11 cellular contexts compared by ENCODE assay signal in genomic region chr13:75312884-75313520, GRCh38.
A peak's percentile ranks its signal among the peaks of the same experiment; 100 is the strongest.
DNase-seq lines count a peak whose midpoint lies in the region; ATAC-seq, FAIRE-seq and TF ChIP-seq lines count a peak whose summit lies in the region.
"Had no signal": no experiment of that assay in that cellular context is flagged by ENCODE, and none has a peak within 500 bp of the region (broad histone marks: within the 10 kb centered on the region; RNA-seq: fewer than 3 reads in every experiment).

No MANE protein-coding gene starts in this region.

- ATAC-seq in GM19467 (IDR thresholded peaks at IDR 0.05; ENCODE audit: unreplicated experiment) = peak; percentile 47
- ATAC-seq in HG03378 (IDR thresholded peaks at IDR 0.05; ENCODE audit: unreplicated experiment) = peak; percentile 60
- ATAC-seq in GM23338 = no peak
- ATAC-seq: sciatic nerve had no signal

- H3K4me3 ChIP-seq in GM23338 = no peak overlapping the region
- H3K4me3 ChIP-seq: lung had no signal

- peak; percentile 21 for DNase-seq in activated T-cell treated with anti-CD3 and anti-CD28 coated beads, Interleukin-2, amount 50 U/mL, for 1 hour
- DNase-seq in stimulated activated CD4-positive, alpha-beta T cell treated with anti-CD3 and anti-CD28 coated beads, Interleukin-4, amount 100 ng/mL, for 24 hours = peak; percentile 50
- DNase-seq in GM23338 (ENCODE audit: low spot score) (no peak), hippocampal formation (lab: John Stamatoyannopoulos, UW) (no peak), D721Med (ENCODE audit: insufficient read length, low spot score) (no peak), foreskin melanocyte (no peak)
- DNase-seq: NCI-H524 treated with DMSO at 0.1 percent for 48 hours had no signal

- H4K20me1 ChIP-seq in GM23338 (replicated peaks; ENCODE audit: insufficient read depth) = no peaks in the 10 kb centered on the region; the same call in 1 of the 2 replicates

- FAIRE-seq in D721Med (lab: Jason Lieb, UNC) = no peak

- no peaks in the 10 kb centered on the region for H3K9me3 Mint-ChIP-seq in GM23338

- H3K4me2 ChIP-seq in GM23338 = no peak overlapping the region

- H3K36me3 Mint-ChIP-seq in GM23338 (ENCODE audit: low read depth) = no peaks in the 10 kb centered on the region

- no peaks in the 10 kb centered on the region for H3F3A ChIP-seq in GM23338 (replicated peaks; ENCODE audit: low read depth)

- H3K4me1 ChIP-seq in GM23338 (ENCODE audit: insufficient read depth) = no peaks in the 10 kb centered on the region

- peaks cover 9% of the 10 kb centered on the region for H3K4me1 Mint-ChIP-seq in GM23338

- H3K4me3 Mint-ChIP-seq in GM23338 = no peak overlapping the region

- no peaks in the 10 kb centered on the region for H3K27me3 ChIP-seq in GM23338 (ENCODE audit: insufficient read depth)

- H3K27ac Mint-ChIP-seq in GM23338 = no peak overlapping the region

- no peaks in the 10 kb centered on the region for H3K79me2 ChIP-seq in GM23338 (replicated peaks; ENCODE audit: insufficient read depth)

- no peaks in the 10 kb centered on the region for H3K36me3 ChIP-seq in GM23338 (ENCODE audit: insufficient read depth)

- no peak overlapping the region for H3K27ac ChIP-seq in GM23338 (ENCODE audit: low read depth)

- no peak overlapping the region for H2AFZ ChIP-seq in GM23338

- H3K9me2 ChIP-seq in GM23338 (ENCODE audit: insufficient read depth) = no peaks in the 10 kb centered on the region

- H3K27me3 Mint-ChIP-seq in GM23338 (ENCODE audit: insufficient read depth, low read depth, poor library complexity) = no peaks in the 10 kb centered on the region

- no peak for TF ChIP-seq CTCF in GM23338 (conservative IDR thresholded peaks at IDR 0.05; ENCODE audit: low read depth in 2 of 2)
- TF ChIP-seq CTCF in D721Med (IDR thresholded peaks at IDR 0.05; ENCODE audit: insufficient read depth, missing control alignments) = no peak

TF ChIP-seq in GM23338, 12 proteins besides CTCF, POLR2A, EP300 and RAD21:
- no peak for TF ChIP-seq EZH2phosphoT487 (IDR thresholded peaks at IDR 0.05; ENCODE audit: unreplicated experiment)
- TF ChIP-seq CREB1 (CRISPR knock-in tag; IDR thresholded peaks at IDR 0.05; ENCODE audit: low read depth) = no peak
- TF ChIP-seq REST (IDR thresholded peaks at IDR 0.05; ENCODE audit: unreplicated experiment) = no peak
- no peak for TF ChIP-seq NANOG (IDR thresholded peaks at IDR 0.05; ENCODE audit: borderline replicate concordance)
- TF ChIP-seq ETS1 (IDR thresholded peaks at IDR 0.05) = no peak
- no peak for TF ChIP-seq POLR2AphosphoS5 (IDR thresholded peaks at IDR 0.05; ENCODE audit: low read depth)
- no peak for TF ChIP-seq JUNB (IDR thresholded peaks at IDR 0.05; ENCODE audit: unreplicated experiment)
- TF ChIP-seq, protein P1, sequence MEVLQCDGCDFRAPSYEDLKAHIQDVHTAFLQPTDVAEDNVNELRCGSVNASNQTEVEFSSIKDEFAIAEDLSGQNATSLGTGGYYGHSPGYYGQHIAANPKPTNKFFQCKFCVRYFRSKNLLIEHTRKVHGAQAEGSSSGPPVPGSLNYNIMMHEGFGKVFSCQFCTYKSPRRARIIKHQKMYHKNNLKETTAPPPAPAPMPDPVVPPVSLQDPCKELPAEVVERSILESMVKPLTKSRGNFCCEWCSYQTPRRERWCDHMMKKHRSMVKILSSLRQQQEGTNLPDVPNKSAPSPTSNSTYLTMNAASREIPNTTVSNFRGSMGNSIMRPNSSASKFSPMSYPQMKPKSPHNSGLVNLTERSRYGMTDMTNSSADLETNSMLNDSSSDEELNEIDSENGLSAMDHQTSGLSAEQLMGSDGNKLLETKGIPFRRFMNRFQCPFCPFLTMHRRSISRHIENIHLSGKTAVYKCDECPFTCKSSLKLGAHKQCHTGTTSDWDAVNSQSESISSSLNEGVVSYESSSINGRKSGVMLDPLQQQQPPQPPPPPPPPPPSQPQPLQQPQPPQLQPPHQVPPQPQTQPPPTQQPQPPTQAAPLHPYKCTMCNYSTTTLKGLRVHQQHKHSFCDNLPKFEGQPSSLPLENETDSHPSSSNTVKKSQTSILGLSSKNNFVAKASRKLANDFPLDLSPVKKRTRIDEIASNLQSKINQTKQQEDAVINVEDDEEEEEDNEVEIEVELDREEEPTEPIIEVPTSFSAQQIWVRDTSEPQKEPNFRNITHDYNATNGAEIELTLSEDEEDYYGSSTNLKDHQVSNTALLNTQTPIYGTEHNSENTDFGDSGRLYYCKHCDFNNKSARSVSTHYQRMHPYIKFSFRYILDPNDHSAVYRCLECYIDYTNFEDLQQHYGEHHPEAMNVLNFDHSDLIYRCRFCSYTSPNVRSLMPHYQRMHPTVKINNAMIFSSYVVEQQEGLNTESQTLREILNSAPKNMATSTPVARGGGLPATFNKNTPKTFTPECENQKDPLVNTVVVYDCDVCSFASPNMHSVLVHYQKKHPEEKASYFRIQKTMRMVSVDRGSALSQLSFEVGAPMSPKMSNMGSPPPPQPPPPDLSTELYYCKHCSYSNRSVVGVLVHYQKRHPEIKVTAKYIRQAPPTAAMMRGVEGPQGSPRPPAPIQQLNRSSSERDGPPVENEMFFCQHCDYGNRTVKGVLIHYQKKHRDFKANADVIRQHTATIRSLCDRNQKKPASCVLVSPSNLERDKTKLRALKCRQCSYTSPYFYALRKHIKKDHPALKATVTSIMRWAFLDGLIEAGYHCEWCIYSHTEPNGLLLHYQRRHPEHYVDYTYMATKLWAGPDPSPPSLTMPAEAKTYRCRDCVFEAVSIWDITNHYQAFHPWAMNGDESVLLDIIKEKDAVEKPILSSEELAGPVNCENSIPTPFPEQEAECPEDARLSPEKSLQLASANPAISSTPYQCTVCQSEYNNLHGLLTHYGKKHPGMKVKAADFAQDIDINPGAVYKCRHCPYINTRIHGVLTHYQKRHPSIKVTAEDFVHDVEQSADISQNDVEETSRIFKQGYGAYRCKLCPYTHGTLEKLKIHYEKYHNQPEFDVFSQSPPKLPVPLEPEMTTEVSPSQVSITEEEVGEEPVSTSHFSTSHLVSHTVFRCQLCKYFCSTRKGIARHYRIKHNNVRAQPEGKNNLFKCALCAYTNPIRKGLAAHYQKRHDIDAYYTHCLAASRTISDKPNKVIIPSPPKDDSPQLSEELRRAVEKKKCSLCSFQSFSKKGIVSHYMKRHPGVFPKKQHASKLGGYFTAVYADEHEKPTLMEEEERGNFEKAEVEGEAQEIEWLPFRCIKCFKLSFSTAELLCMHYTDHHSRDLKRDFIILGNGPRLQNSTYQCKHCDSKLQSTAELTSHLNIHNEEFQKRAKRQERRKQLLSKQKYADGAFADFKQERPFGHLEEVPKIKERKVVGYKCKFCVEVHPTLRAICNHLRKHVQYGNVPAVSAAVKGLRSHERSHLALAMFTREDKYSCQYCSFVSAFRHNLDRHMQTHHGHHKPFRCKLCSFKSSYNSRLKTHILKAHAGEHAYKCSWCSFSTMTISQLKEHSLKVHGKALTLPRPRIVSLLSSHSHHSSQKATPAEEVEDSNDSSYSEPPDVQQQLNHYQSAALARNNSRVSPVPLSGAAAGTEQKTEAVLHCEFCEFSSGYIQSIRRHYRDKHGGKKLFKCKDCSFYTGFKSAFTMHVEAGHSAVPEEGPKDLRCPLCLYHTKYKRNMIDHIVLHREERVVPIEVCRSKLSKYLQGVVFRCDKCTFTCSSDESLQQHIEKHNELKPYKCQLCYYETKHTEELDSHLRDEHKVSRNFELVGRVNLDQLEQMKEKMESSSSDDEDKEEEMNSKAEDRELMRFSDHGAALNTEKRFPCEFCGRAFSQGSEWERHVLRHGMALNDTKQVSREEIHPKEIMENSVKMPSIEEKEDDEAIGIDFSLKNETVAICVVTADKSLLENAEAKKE (CRISPR knock-in tag; IDR thresholded peaks at IDR 0.05) = no peak
- no peak for TF ChIP-seq ZNF114 (CRISPR knock-in tag; IDR thresholded peaks at IDR 0.05)
- TF ChIP-seq ZNF331 (CRISPR knock-in tag; IDR thresholded peaks at IDR 0.05; ENCODE audit: low read depth) = no peak
- no peak for TF ChIP-seq EZH2 (IDR thresholded peaks at IDR 0.05; ENCODE audit: low read depth, unreplicated experiment)
- no peak for TF ChIP-seq STAT1 (IDR thresholded peaks at IDR 0.05; ENCODE audit: unreplicated experiment)

Comparison
In these comparisons a context has a peak if more than half of its experiments do, and no peak if none do; other contexts are left out.
1. DNase-seq: peak in activated T-cell treated with anti-CD3 and anti-CD28 coated beads, Interleukin-2, amount 50 U/mL, for 1 hour (single experiment) and stimulated activated CD4-positive, alpha-beta T cell treated with anti-CD3 and anti-CD28 coated beads, Interleukin-4, amount 100 ng/mL, for 24 hours (single experiment); none in GM23338 (single experiment), hippocampal formation (0 of 2), D721Med (single experiment) and foreskin melanocyte (single experiment).